In genomic region chr5:58999804-59000595, GRCh38 we compare ENCODE assay signal across 13 cellular contexts.
DNase-seq lines count a peak whose midpoint lies in the region; ATAC-seq and TF ChIP-seq lines count a peak whose summit lies in the region.
"Had no signal": no experiment of that assay in that cellular context is flagged by ENCODE, and none has a peak within 500 bp of the region (broad histone marks: within the 10 kb centered on the region; RNA-seq: fewer than 3 reads in every experiment).

No MANE protein-coding gene starts in this region.

- CTCF ChIA-PET in activated CD4-positive, alpha-beta T cell treated with anti-CD3 and anti-CD28 coated beads, Interleukin-2, amount 10 ng/mL, durations not matched to agents 7 days and 5 days (lab: Charles Lee) = interaction anchor here (1.0 to 1.6 kb wide), 3 partner anchors 15 to 174 kb away, joined by 3 to 5 read pairs (median 4); no protein-coding TSS in a partner anchor

- intact Hi-C loops in natural killer cell (cut with micrococcal nuclease) = loop anchor here (5.0 kb wide), 1 partner anchor 37 kb away; no protein-coding TSS in a partner anchor

- TF ChIP-seq POLR2A in NB4 (IDR thresholded peaks at IDR 0.05; ENCODE audit: extremely low read depth, insufficient read length) = no peak

- peak; percentile 8 for DNase-seq in ELR (ENCODE audit: low read depth)
- DNase-seq in NB4 (ENCODE audit: low read depth) = peak; percentile 11
- DNase-seq in cerebellar cortex (ENCODE audit: low spot score) = peak; percentile 84
- DNase-seq in neural progenitor cell (ENCODE audit: low spot score) = peak; percentile 29
- no peak for DNase-seq in GM20000 (ENCODE audit: low spot score)
- no peak for DNase-seq in activated CD4-positive, alpha-beta T cell treated with anti-CD3 and anti-CD28 coated beads, Interleukin-2, amount 10 ng/mL, durations not matched to agents 7 days and 5 days
- DNase-seq in naive thymus-derived CD8-positive, alpha-beta T cell = no peak
- no peak for DNase-seq in natural killer cell
- DNase-seq: activated effector memory CD4-positive, alpha-beta T cell treated with Interleukin-2 at 50 U/mL for 16 hours; COR-L47; NCI-H774; spleen; tibial artery had no signal

- H3K79me2 ChIP-seq in neural progenitor cell (ENCODE audit: low read depth) = no peaks in the 10 kb centered on the region

- no peak overlapping the region for H3K9ac ChIP-seq in neural progenitor cell

- no peaks in the 10 kb centered on the region for H3K36me3 ChIP-seq in neural progenitor cell
- H3K36me3 ChIP-seq: spleen, tibial artery had no signal

- H3K4me1 Mint-ChIP-seq in neural progenitor cell (peaks cover 24% of the 10 kb centered on the region), natural killer cell (peaks cover 59 to 63% of the 10 kb centered on the region in 2 donors)
- H3K4me1 Mint-ChIP-seq in activated CD4-positive, alpha-beta T cell treated with anti-CD3 and anti-CD28 coated beads, Interleukin-2, amount 10 ng/mL, durations not matched to agents 7 days and 5 days = peaks cover 56% of the 10 kb centered on the region
- H3K4me1 Mint-ChIP-seq in naive thymus-derived CD8-positive, alpha-beta T cell = peaks cover 27 to 58% (median 52%) of the 10 kb centered on the region in 4 donors

- POLR2A ChIA-PET in activated CD4-positive, alpha-beta T cell treated with anti-CD3 and anti-CD28 coated beads, Interleukin-2, amount 10 ng/mL, durations not matched to agents 7 days and 5 days (lab: Charles Lee) = no interaction called here
- POLR2A ChIA-PET in naive thymus-derived CD8-positive, alpha-beta T cell (lab: Charles Lee) = no interaction called here

- no peaks in the 10 kb centered on the region for H3F3A ChIP-seq in neural progenitor cell (ENCODE audit: low read depth)

- H3K36me3 Mint-ChIP-seq in neural progenitor cell = no peaks in the 10 kb centered on the region
- peaks cover 16% of the 10 kb centered on the region for H3K36me3 Mint-ChIP-seq in activated CD4-positive, alpha-beta T cell treated with anti-CD3 and anti-CD28 coated beads, Interleukin-2, amount 10 ng/mL, durations not matched to agents 7 days and 5 days (ENCODE audit: low read depth)
- peaks cover 0 to 19% (median 16%) of the 10 kb centered on the region in 3 donors for H3K36me3 Mint-ChIP-seq in naive thymus-derived CD8-positive, alpha-beta T cell
- H3K36me3 Mint-ChIP-seq in natural killer cell = no peaks in the 10 kb centered on the region

- H3K27ac Mint-ChIP-seq in neural progenitor cell (peak overlapping the region; percentile 94), natural killer cell (peak overlapping the region in 1 of 2 donors; percentile 11)
- no peak overlapping the region for H3K27ac Mint-ChIP-seq in activated CD4-positive, alpha-beta T cell treated with anti-CD3 and anti-CD28 coated beads, Interleukin-2, amount 10 ng/mL, durations not matched to agents 7 days and 5 days
- H3K27ac Mint-ChIP-seq in naive thymus-derived CD8-positive, alpha-beta T cell = peak overlapping the region in 1 of 10 donors; percentile 25

- H3K4me1 ChIP-seq in neural progenitor cell = peaks cover 19% of the 10 kb centered on the region

- H3K4me2 ChIP-seq in neural progenitor cell = no peak overlapping the region

- TF ChIP-seq CTCF in NB4 (IDR thresholded peaks at IDR 0.05; ENCODE audit: low read depth, low read length) (no peak), neural progenitor cell (IDR thresholded peaks at IDR 0.05) (no peak), GM20000 (IDR thresholded peaks at IDR 0.05; ENCODE audit: extremely low read depth, missing control alignments) (no peak), natural killer cell (IDR thresholded peaks at IDR 0.05) (no peak)

- no peaks in the 10 kb centered on the region for H4K20me1 ChIP-seq in neural progenitor cell (ENCODE audit: low read depth)

- no peak overlapping the region for H2AFZ ChIP-seq in neural progenitor cell (replicated peaks)

- H3K9me3 Mint-ChIP-seq in neural progenitor cell (no peaks in the 10 kb centered on the region), natural killer cell (no peaks in the 10 kb centered on the region)
- no peaks in the 10 kb centered on the region for H3K9me3 Mint-ChIP-seq in activated CD4-positive, alpha-beta T cell treated with anti-CD3 and anti-CD28 coated beads, Interleukin-2, amount 10 ng/mL, durations not matched to agents 7 days and 5 days
- H3K9me3 Mint-ChIP-seq in naive thymus-derived CD8-positive, alpha-beta T cell = no peaks in the 10 kb centered on the region

- H3K4me3 Mint-ChIP-seq in neural progenitor cell = peak overlapping the region; percentile 41
- H3K4me3 Mint-ChIP-seq in activated CD4-positive, alpha-beta T cell treated with anti-CD3 and anti-CD28 coated beads, Interleukin-2, amount 10 ng/mL, durations not matched to agents 7 days and 5 days = no peak overlapping the region
- no peak overlapping the region for H3K4me3 Mint-ChIP-seq in naive thymus-derived CD8-positive, alpha-beta T cell
- H3K4me3 Mint-ChIP-seq in natural killer cell = no peak overlapping the region

- no peaks in the 10 kb centered on the region for H3K27me3 ChIP-seq in neural progenitor cell
- H3K27me3 ChIP-seq: spleen, tibial artery had no signal

- no peak overlapping the region for H3K27ac ChIP-seq in neural progenitor cell
- H3K27ac ChIP-seq: spleen, tibial artery had no signal

- H3K4me3 ChIP-seq in NB4 (ENCODE audit: low read depth, low read length) (no peak overlapping the region), neural progenitor cell (no peak overlapping the region)
- H3K4me3 ChIP-seq: spleen, tibial artery had no signal

- H3K9me3 ChIP-seq in neural progenitor cell (ENCODE audit: low read depth) = no peaks in the 10 kb centered on the region
- H3K9me3 ChIP-seq: spleen, tibial artery had no signal

- ATAC-seq in naive thymus-derived CD8-positive, alpha-beta T cell = no peak
- no peak for ATAC-seq in natural killer cell

- no peaks in the 10 kb centered on the region for H3K27me3 Mint-ChIP-seq in neural progenitor cell (ENCODE audit: insufficient read depth, low read depth)
- H3K27me3 Mint-ChIP-seq in activated CD4-positive, alpha-beta T cell treated with anti-CD3 and anti-CD28 coated beads, Interleukin-2, amount 10 ng/mL, durations not matched to agents 7 days and 5 days = no peaks in the 10 kb centered on the region
- no peaks in the 10 kb centered on the region for H3K27me3 Mint-ChIP-seq in naive thymus-derived CD8-positive, alpha-beta T cell
- no peaks in the 10 kb centered on the region for H3K27me3 Mint-ChIP-seq in natural killer cell (ENCODE audit: low read depth in 2 of 2)

Comparison
In these comparisons a context has a peak if more than half of its experiments do, and no peak if none do; other contexts are left out.
1. DNase-seq: peak in ELR (single experiment), NB4 (single experiment), cerebellar cortex (single experiment) and neural progenitor cell (single experiment); none in GM20000 (single experiment), activated CD4-positive, alpha-beta T cell treated with anti-CD3 and anti-CD28 coated beads, Interleukin-2, amount 10 ng/mL, durations not matched to agents 7 days and 5 days (single experiment), naive thymus-derived CD8-positive, alpha-beta T cell (0 of 10) and natural killer cell (single experiment).